8 cellular contexts compared by ENCODE assay signal in genomic region chr1:65459397-65459768, GRCh38. TPM values are rescaled to one million over a fixed set of nuclear protein-coding genes. Genes with fewer than 3 reads are reported as not detected.
DNase-seq lines count a peak whose midpoint lies in the region; TF ChIP-seq lines count a peak whose summit lies in the region.

No MANE protein-coding gene starts in this region.

- peak; percentile 57 for TF ChIP-seq CTCF in left ventricle myocardium inferior (IDR thresholded peaks at IDR 0.05; ENCODE audit: borderline replicate concordance)
- peak; percentile 16 for TF ChIP-seq CTCF in neural cell (IDR thresholded peaks at IDR 0.05; ENCODE audit: poor library complexity, severe bottlenecking)

- no peaks in the 10 kb centered on the region for H3K36me3 ChIP-seq in left ventricle myocardium inferior
- no peaks in the 10 kb centered on the region for H3K36me3 ChIP-seq in neural cell (ENCODE audit: insufficient read depth, low read length)

- H3K4me2 ChIP-seq in neural cell (ENCODE audit: low read length): no peak overlapping the region

- POLR2A ChIA-PET in HEK293T (lab: Yijun Ruan, JAX): no interaction called here

- H3K27me3 ChIP-seq in left ventricle myocardium inferior (ENCODE audit: low read depth): no peaks in the 10 kb centered on the region
- no peaks in the 10 kb centered on the region for H3K27me3 ChIP-seq in neural cell (ENCODE audit: insufficient read depth, low read depth, low read length)

- TF ChIP-seq RAD21 in neural cell (conservative IDR thresholded peaks at IDR 0.05): no peak

- H2AFZ ChIP-seq in neural cell (ENCODE audit: low read depth, low read length): no peak overlapping the region

- DNase-seq in left ventricle myocardium inferior (no peak), cardiac septum (ENCODE audit: low spot score) (no peak), HEK293T (ENCODE audit: extremely low spot score) (peak; percentile 63), NCI-H2107 (lab: John Stamatoyannopoulos, UW) (peak; percentile 5), T47D (ENCODE audit: low read depth in 1 of 2, low spot score in 1 of 2) (peak; percentile 11 to 62), LoVo (ENCODE audit: low spot score) (no peak), epidermal melanocyte (ENCODE audit: insufficient read length, low spot score) (no peak)

- H3K27ac ChIP-seq in left ventricle myocardium inferior (replicated peaks) (no peak overlapping the region), neural cell (ENCODE audit: low read length) (no peak overlapping the region)

- TF ChIP-seq EP300 in neural cell (conservative IDR thresholded peaks at IDR 0.05; ENCODE audit: poor library complexity, severe bottlenecking): no peak

- no peak overlapping the region for H3K9ac ChIP-seq in neural cell (ENCODE audit: low read length)

- in situ Hi-C loops in T47D (cut with HindIII; ENCODE audit: low pct_unique_long_range_greater_than_20kb, low sequenced_read_pairs): no loop called here

- CTCF ChIA-PET in HEK293T (lab: Yijun Ruan, JAX): interaction anchor here (0.6 to 3.3 kb wide), 8 partner anchors 10 to 488 kb away, joined by 3 to 27 read pairs (median 5); no protein-coding TSS in a partner anchor

- H3K4me1 ChIP-seq in left ventricle myocardium inferior: peaks cover 5% of the 10 kb centered on the region

- H3F3A ChIP-seq in neural cell (ENCODE audit: insufficient read depth, low read length, poor library complexity, severe bottlenecking): no peaks in the 10 kb centered on the region

- no peak overlapping the region for H3K4me3 ChIP-seq in left ventricle myocardium inferior
- no peak overlapping the region for H3K4me3 ChIP-seq in neural cell (ENCODE audit: low read length)

- H4K20me1 ChIP-seq in neural cell (ENCODE audit: insufficient read depth): no peaks in the 10 kb centered on the region

- no peaks in the 10 kb centered on the region for H3K79me2 ChIP-seq in neural cell (replicated peaks; ENCODE audit: insufficient read depth, low read length)

- H3K9me3 ChIP-seq in left ventricle myocardium inferior (replicated peaks) (no peaks in the 10 kb centered on the region), neural cell (ENCODE audit: low read length) (no peaks in the 10 kb centered on the region)

- H3K9me2 ChIP-seq in neural cell (ENCODE audit: insufficient read depth, low read length): no peaks in the 10 kb centered on the region

- intact Hi-C loops in left ventricle myocardium inferior (cut with micrococcal nuclease): no loop called here
- intact Hi-C loops in cardiac septum (cut with DNase I): no loop called here

TF ChIP-seq in HEK293T, 16 proteins besides CTCF, POLR2A, EP300 and RAD21:
- TF ChIP-seq SP1 (IDR thresholded peaks at IDR 0.05) (no peak), ELF4 (IDR thresholded peaks at IDR 0.05) (no peak), ZNF384 (IDR thresholded peaks at IDR 0.05) (no peak), HDGF (IDR thresholded peaks at IDR 0.05; ENCODE audit: borderline replicate concordance) (no peak), ARNT (IDR thresholded peaks at IDR 0.05) (no peak), TARDBP (IDR thresholded peaks at IDR 0.05) (no peak), FOXK2 (IDR thresholded peaks at IDR 0.05) (no peak), FOXA1 (IDR thresholded peaks at IDR 0.05) (no peak), L3MBTL2 (conservative IDR thresholded peaks at IDR 0.05) (no peak), BHLHE40 (IDR thresholded peaks at IDR 0.05; ENCODE audit: borderline replicate concordance) (no peak), SUZ12 (IDR thresholded peaks at IDR 0.05) (no peak), FOXM1 (IDR thresholded peaks at IDR 0.05; ENCODE audit: borderline replicate concordance) (no peak), PKNOX1 (IDR thresholded peaks at IDR 0.05) (no peak), NFRKB (IDR thresholded peaks at IDR 0.05) (no peak), CTBP1 (IDR thresholded peaks at IDR 0.05; ENCODE audit: borderline replicate concordance) (no peak), LEF1 (IDR thresholded peaks at IDR 0.05; ENCODE audit: borderline replicate concordance) (no peak)

TF ChIP-seq in neural cell, 6 proteins besides CTCF, POLR2A, EP300 and RAD21:
- TF ChIP-seq POLR2AphosphoS5 (IDR thresholded peaks at IDR 0.05) (no peak), SMC3 (conservative IDR thresholded peaks at IDR 0.05; ENCODE audit: poor library complexity) (no peak), EZH2 (IDR thresholded peaks at IDR 0.05; ENCODE audit: borderline replicate concordance, insufficient read depth, low read length, poor library complexity, severe bottlenecking) (no peak), TAF1 (IDR thresholded peaks at IDR 0.05; ENCODE audit: low read depth) (no peak), REST (IDR thresholded peaks at IDR 0.05; ENCODE audit: borderline replicate concordance) (no peak), MXI1 (conservative IDR thresholded peaks at IDR 0.05; ENCODE audit: poor library complexity, severe bottlenecking) (no peak)

RNA-seq across cellular contexts. Expression of gene LEPR, which starts 38.9 kb away (rescaled TPM):
- 7.1 TPM for total RNA-seq in left ventricle myocardium inferior
- total RNA-seq in cardiac septum: 8.0 TPM
- polyA plus RNA-seq in neural cell: 4.0 and 4.1 TPM in 2 replicates
- 6.3 and 9.3 TPM in 2 replicates for polyA minus RNA-seq in neural cell

RNA-seq across cellular contexts. Expression of gene LEPROT, which starts 38.9 kb away (rescaled TPM):
- total RNA-seq in left ventricle myocardium inferior (51.0 TPM), cardiac septum (54.9 TPM)
- 30.9 and 39.2 TPM in 2 replicates for polyA plus RNA-seq in neural cell
- polyA minus RNA-seq in neural cell: 25.1 and 32.3 TPM in 2 replicates

Comparison
In these comparisons a context has a peak if more than half of its experiments do, and no peak if none do; other contexts are left out.
1. DNase-seq: peak in HEK293T (single experiment), NCI-H2107 (single experiment) and T47D (2 of 2); none in left ventricle myocardium inferior (single experiment), cardiac septum (single experiment), LoVo (single experiment) and epidermal melanocyte (single experiment).